ENCODE assay signal across 23 cellular contexts in genomic region chr1:14757260-14757625, GRCh38.
DNase-seq lines count a peak whose midpoint lies in the region; ATAC-seq and TF ChIP-seq lines count a peak whose summit lies in the region.
"Had no signal": no experiment of that assay in that cellular context is flagged by ENCODE, and none has a peak within 500 bp of the region (broad histone marks: within the 10 kb centered on the region; RNA-seq: fewer than 3 reads in every experiment).

No MANE protein-coding gene starts in this region.

- H3K9ac ChIP-seq in BLaER1 treated with 17β-estradiol and CSF1 and Interleukin-3, amounts not matched to agents 10 nM and 100 nM, result no peak overlapping the region
- H3K9ac ChIP-seq in trophoblast cell (ENCODE audit: low read length) (no peak overlapping the region), neural progenitor cell (no peak overlapping the region)
- H3K9ac ChIP-seq: GM23248 had no signal

- no peak overlapping the region for H2AK5ac ChIP-seq in trophoblast cell (ENCODE audit: low read length)

- no peak overlapping the region for H2BK120ac ChIP-seq in trophoblast cell (ENCODE audit: insufficient read depth, low read length, poor library complexity)

- H3K9me2 ChIP-seq in OCI-LY7 (ENCODE audit: insufficient read depth, low read length), result no peaks in the 10 kb centered on the region

- peaks cover 3% of the 10 kb centered on the region for H3K27me3 Mint-ChIP-seq in neural progenitor cell (ENCODE audit: insufficient read depth, low read depth)

- POLR2A ChIA-PET in OCI-LY7 (lab: Charles Lee), result no interaction called here

- no peak for TF ChIP-seq CTCF in OCI-LY7 (conservative IDR thresholded peaks at IDR 0.05; ENCODE audit: low read length)
- TF ChIP-seq CTCF in neural progenitor cell (IDR thresholded peaks at IDR 0.05), result no peak
- no peak for TF ChIP-seq CTCF in spleen (IDR thresholded peaks at IDR 0.05 in 8 of 11, conservative IDR thresholded peaks at IDR 0.05 in 3 of 11)

- peak; percentile 21 for ATAC-seq in esophagus mucosa
- ATAC-seq: A549, Panc1 had no signal

- no peak overlapping the region for H3K4ac ChIP-seq in trophoblast cell (ENCODE audit: low read depth, low read length)

- H3K36me3 Mint-ChIP-seq in neural progenitor cell, result peaks cover 3% of the 10 kb centered on the region
- H3K36me3 Mint-ChIP-seq: CD4-positive, CD25-positive, alpha-beta regulatory T cell had no signal

- TF ChIP-seq POLR2A in spleen (IDR thresholded peaks at IDR 0.05), result no peak

- H2BK12ac ChIP-seq in trophoblast cell (ENCODE audit: low read length), result no peak overlapping the region

- H3K36me3 ChIP-seq in BLaER1 treated with 17β-estradiol and CSF1 and Interleukin-3, amounts not matched to agents 10 nM and 100 nM, result no peaks in the 10 kb centered on the region
- H3K36me3 ChIP-seq in OCI-LY7 (ENCODE audit: insufficient read depth, low read length) (no peaks in the 10 kb centered on the region; the same call in 1 of the 2 replicates), trophoblast cell (ENCODE audit: control insufficient read depth in 1 of 2, insufficient read depth in 2 of 2, low read length in 2 of 2) (no peaks in the 10 kb centered on the region), neural progenitor cell (no peaks in the 10 kb centered on the region), spleen (no peaks in the 10 kb centered on the region)
- H3K36me3 ChIP-seq: HAP-1 had no signal

- H3K14ac ChIP-seq in trophoblast cell (ENCODE audit: low read length), result no peak overlapping the region

- no peak overlapping the region for H3K4me3 ChIP-seq in BLaER1 treated with 17β-estradiol and CSF1 and Interleukin-3, amounts not matched to agents 10 nM and 100 nM
- no peak overlapping the region for H3K4me3 ChIP-seq in OCI-LY7 (ENCODE audit: low read depth, low read length, poor library complexity, severe bottlenecking)
- H3K4me3 ChIP-seq in trophoblast cell (ENCODE audit: low read depth, low read length), result no peak overlapping the region
- H3K4me3 ChIP-seq in neural progenitor cell, result no peak overlapping the region
- no peak overlapping the region for H3K4me3 ChIP-seq in spleen
- H3K4me3 ChIP-seq: A549, GM23248, HAP-1 had no signal

- no peak overlapping the region for H2BK5ac ChIP-seq in trophoblast cell (ENCODE audit: low read depth, low read length, poor library complexity)

- peaks cover 4% of the 10 kb centered on the region for H3K79me1 ChIP-seq in trophoblast cell (ENCODE audit: low read length)

- H4K12ac ChIP-seq in trophoblast cell (ENCODE audit: low read depth, low read length), result no peak overlapping the region

- intact Hi-C loops in OCI-LY7 (cut with micrococcal nuclease; ENCODE audit: unreplicated experiment) (no loop called here), spleen (cut with DNase I; ENCODE audit: low total_unique reads) (no loop called here)

- no TSS peak for BruUV-seq in OCI-LY7 (replicated peaks; lab: Mats Ljungman, UMichigan)

- H3K23ac ChIP-seq in trophoblast cell (ENCODE audit: low read length), result no peak overlapping the region

- H4K8ac ChIP-seq in trophoblast cell (ENCODE audit: low read depth, low read length), result no peak overlapping the region

- no peaks in the 10 kb centered on the region for H4K20me1 ChIP-seq in BLaER1 treated with 17β-estradiol and CSF1 and Interleukin-3, amounts not matched to agents 10 nM and 100 nM
- H4K20me1 ChIP-seq in OCI-LY7 (ENCODE audit: insufficient read depth, low read length) (no peaks in the 10 kb centered on the region), neural progenitor cell (ENCODE audit: low read depth) (peaks cover 20% of the 10 kb centered on the region)

- H4K91ac ChIP-seq in trophoblast cell (ENCODE audit: low read depth, low read length), result peak overlapping the region; percentile 48

- no peak overlapping the region for H3K4me3 Mint-ChIP-seq in neural progenitor cell
- H3K4me3 Mint-ChIP-seq: B cell; CD4-positive, CD25-positive, alpha-beta regulatory T cell had no signal

- peaks cover 10% of the 10 kb centered on the region for H3K9me3 Mint-ChIP-seq in neural progenitor cell

- peaks cover 0 to 12% (median 6%) of the 10 kb centered on the region in 11 experiments; a peak in 6 of 22 replicates for H3K27me3 ChIP-seq in BLaER1 treated with 17β-estradiol and CSF1 and Interleukin-3, amounts not matched to agents 10 nM and 100 nM
- no peaks in the 10 kb centered on the region for H3K27me3 ChIP-seq in trophoblast cell (ENCODE audit: insufficient read depth, low read length)
- no peaks in the 10 kb centered on the region for H3K27me3 ChIP-seq in neural progenitor cell
- H3K27me3 ChIP-seq in spleen (replicated peaks in 1 of 7), result peaks cover 0 to 5% (median 0%) of the 10 kb centered on the region in 7 donors

- H3K27ac Mint-ChIP-seq in neural progenitor cell, result no peak overlapping the region
- H3K27ac Mint-ChIP-seq: B cell; CD4-positive, CD25-positive, alpha-beta regulatory T cell had no signal

- no peak overlapping the region for H3K18ac ChIP-seq in trophoblast cell (ENCODE audit: low read length)

- H2AFZ ChIP-seq in OCI-LY7 (ENCODE audit: low read length) (peak overlapping the region; percentile 94; the same call in 1 of the 2 replicates), trophoblast cell (ENCODE audit: insufficient read depth, low read length, poor library complexity) (no peak overlapping the region), neural progenitor cell (replicated peaks) (no peak overlapping the region)
- H2AFZ ChIP-seq: GM23248 had no signal

- CTCF ChIA-PET in OCI-LY7 (lab: Charles Lee; ENCODE audit: unreplicated experiment), result no interaction called here

- H3K79me2 ChIP-seq in OCI-LY7 (ENCODE audit: insufficient read depth, low read depth, low read length) (no peaks in the 10 kb centered on the region), trophoblast cell (ENCODE audit: control insufficient read depth, insufficient read depth, low read length, poor library complexity) (no peaks in the 10 kb centered on the region), neural progenitor cell (ENCODE audit: low read depth) (no peaks in the 10 kb centered on the region)

- DNase-seq in OCI-LY7 (ENCODE audit: low spot score) (no peak), trophoblast cell (peak; percentile 47 to 79), DMS 273 (lab: John Stamatoyannopoulos, UW; ENCODE audit: unreplicated experiment) (no peak), neural progenitor cell (ENCODE audit: low spot score) (no peak), NCI-H2081 (lab: John Stamatoyannopoulos, UW) (no peak), spleen (no peak)
- DNase-seq: CD4-positive, CD25-positive, alpha-beta regulatory T cell; DND-41; GM23248; MM.1S; NCI-H1417 treated with DMSO at 0.1 percent for 48 hours; NCI-H1930; NCI-H226; NCI-H510A treated with DMSO at 0.1 percent for 48 hours; NCI-H748 treated with DMSO at 0.1 percent for 48 hours; NK-92 treated with Interleukin-12 subunit alpha and Interleukin-12 subunit beta, amount 100 ng/mL, for 24 hours; SIG-M5 had no signal

- H3K27ac ChIP-seq in BLaER1 treated with 17β-estradiol and CSF1 and Interleukin-3, amounts not matched to agents 10 nM and 100 nM, result no peak overlapping the region
- H3K27ac ChIP-seq in OCI-LY7 (ENCODE audit: low read depth, low read length, poor library complexity, severe bottlenecking) (peak overlapping the region; percentile 34), trophoblast cell (ENCODE audit: low read depth, low read length) (no peak overlapping the region), neural progenitor cell (no peak overlapping the region), spleen (no peak overlapping the region)
- H3K27ac ChIP-seq: A549, GM23248 had no signal

- H3K4me1 Mint-ChIP-seq in neural progenitor cell, result peaks cover 61% of the 10 kb centered on the region
- H3K4me1 Mint-ChIP-seq: CD4-positive, CD25-positive, alpha-beta regulatory T cell had no signal

- H3F3A ChIP-seq in neural progenitor cell (ENCODE audit: low read depth), result peaks cover 32% of the 10 kb centered on the region

- H3K9me3 ChIP-seq in BLaER1 treated with 17β-estradiol and CSF1 and Interleukin-3, amounts not matched to agents 10 nM and 100 nM (replicated peaks in 1 of 11), result peaks cover 0 to 5% (median 0%) of the 10 kb centered on the region in 11 experiments; a peak in 2 of 22 replicates
- H3K9me3 ChIP-seq in OCI-LY7 (ENCODE audit: low read length), result no peaks in the 10 kb centered on the region
- H3K9me3 ChIP-seq in trophoblast cell (ENCODE audit: insufficient read depth, low read depth, low read length), result peaks cover 1% of the 10 kb centered on the region
- no peaks in the 10 kb centered on the region for H3K9me3 ChIP-seq in neural progenitor cell (ENCODE audit: low read depth)
- no peaks in the 10 kb centered on the region for H3K9me3 ChIP-seq in spleen
- H3K9me3 ChIP-seq: A549, HAP-1 had no signal

- H3K4me1 ChIP-seq in BLaER1 treated with 17β-estradiol and CSF1 and Interleukin-3, amounts not matched to agents 10 nM and 100 nM, result peaks cover 10 to 50% (median 40%) of the 10 kb centered on the region in 10 experiments; a peak in 18 of 20 replicates
- H3K4me1 ChIP-seq in OCI-LY7 (ENCODE audit: insufficient read depth, low read length, poor library complexity, severe bottlenecking), result peaks cover 49% of the 10 kb centered on the region
- peaks cover 8 to 12% of the 10 kb centered on the region in 2 experiments for H3K4me1 ChIP-seq in trophoblast cell (ENCODE audit: control insufficient read depth in 1 of 2, insufficient read depth in 2 of 2, low read length in 2 of 2)
- H3K4me1 ChIP-seq in neural progenitor cell, result peaks cover 53% of the 10 kb centered on the region
- peaks cover 0 to 11% (median 2%) of the 10 kb centered on the region in 6 donors for H3K4me1 ChIP-seq in spleen
- H3K4me1 ChIP-seq: A549, HAP-1 had no signal

- WGBS in trophoblast cell (ENCODE audit: extremely low coverage, insufficient coverage, insufficient read length), result no CpG with 5 or more reads among the region's 2 CpGs
- WGBS in spleen, 5 donors, result 58 to 88% (median 77%) methylated on average over 2 of the region's 2 CpGs

- peak overlapping the region in 9 of 11 experiments; percentile 16 to 68 (median 46); a peak in 18 of 22 replicates for H3K4me2 ChIP-seq in BLaER1 treated with 17β-estradiol and CSF1 and Interleukin-3, amounts not matched to agents 10 nM and 100 nM
- H3K4me2 ChIP-seq in OCI-LY7 (ENCODE audit: low read length) (peak overlapping the region; percentile 48), trophoblast cell (ENCODE audit: low read length) (no peak overlapping the region), neural progenitor cell (no peak overlapping the region)
- H3K4me2 ChIP-seq: A549 had no signal

Comparison
In these comparisons a context has a peak if more than half of its experiments do, and no peak if none do; other contexts are left out.
1. H3K4me2 ChIP-seq: peak in BLaER1 treated with 17β-estradiol and CSF1 and Interleukin-3, amounts not matched to agents 10 nM and 100 nM (9 of 11) and OCI-LY7 (single experiment); none in trophoblast cell (single experiment) and neural progenitor cell (single experiment).
2. DNase-seq: peak in trophoblast cell (2 of 2); none in OCI-LY7 (single experiment), DMS 273 (single experiment), neural progenitor cell (single experiment), NCI-H2081 (0 of 2) and spleen (single experiment).